In the genomic region with DNA sequence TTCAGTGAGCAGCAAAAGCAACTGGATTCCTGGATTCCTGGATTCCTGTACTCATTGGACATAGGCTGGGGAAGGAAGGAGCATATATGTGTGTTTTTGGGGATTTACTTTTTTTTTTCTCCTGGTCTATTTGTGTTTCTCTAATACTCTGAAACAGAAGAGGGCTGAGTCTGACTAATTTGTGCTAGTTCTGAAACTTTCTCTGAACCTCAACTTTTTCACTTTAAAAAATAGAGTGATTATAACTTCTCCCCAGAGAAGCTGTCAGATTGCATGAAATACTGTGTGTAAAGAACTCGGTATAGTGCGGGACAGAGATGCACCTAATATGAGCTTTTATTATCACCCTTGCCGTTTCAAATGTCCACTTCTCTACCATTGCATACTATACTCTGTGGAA, we compare ENCODE assay signal across 1 cellular context.
TF ChIP-seq lines count a peak whose summit lies in the region.

No MANE protein-coding gene starts in this region.

TF ChIP-seq in K562, 482 proteins besides CTCF, POLR2A, EP300 and RAD21 (continued from another document):
- TF ChIP-seq, protein P1, sequence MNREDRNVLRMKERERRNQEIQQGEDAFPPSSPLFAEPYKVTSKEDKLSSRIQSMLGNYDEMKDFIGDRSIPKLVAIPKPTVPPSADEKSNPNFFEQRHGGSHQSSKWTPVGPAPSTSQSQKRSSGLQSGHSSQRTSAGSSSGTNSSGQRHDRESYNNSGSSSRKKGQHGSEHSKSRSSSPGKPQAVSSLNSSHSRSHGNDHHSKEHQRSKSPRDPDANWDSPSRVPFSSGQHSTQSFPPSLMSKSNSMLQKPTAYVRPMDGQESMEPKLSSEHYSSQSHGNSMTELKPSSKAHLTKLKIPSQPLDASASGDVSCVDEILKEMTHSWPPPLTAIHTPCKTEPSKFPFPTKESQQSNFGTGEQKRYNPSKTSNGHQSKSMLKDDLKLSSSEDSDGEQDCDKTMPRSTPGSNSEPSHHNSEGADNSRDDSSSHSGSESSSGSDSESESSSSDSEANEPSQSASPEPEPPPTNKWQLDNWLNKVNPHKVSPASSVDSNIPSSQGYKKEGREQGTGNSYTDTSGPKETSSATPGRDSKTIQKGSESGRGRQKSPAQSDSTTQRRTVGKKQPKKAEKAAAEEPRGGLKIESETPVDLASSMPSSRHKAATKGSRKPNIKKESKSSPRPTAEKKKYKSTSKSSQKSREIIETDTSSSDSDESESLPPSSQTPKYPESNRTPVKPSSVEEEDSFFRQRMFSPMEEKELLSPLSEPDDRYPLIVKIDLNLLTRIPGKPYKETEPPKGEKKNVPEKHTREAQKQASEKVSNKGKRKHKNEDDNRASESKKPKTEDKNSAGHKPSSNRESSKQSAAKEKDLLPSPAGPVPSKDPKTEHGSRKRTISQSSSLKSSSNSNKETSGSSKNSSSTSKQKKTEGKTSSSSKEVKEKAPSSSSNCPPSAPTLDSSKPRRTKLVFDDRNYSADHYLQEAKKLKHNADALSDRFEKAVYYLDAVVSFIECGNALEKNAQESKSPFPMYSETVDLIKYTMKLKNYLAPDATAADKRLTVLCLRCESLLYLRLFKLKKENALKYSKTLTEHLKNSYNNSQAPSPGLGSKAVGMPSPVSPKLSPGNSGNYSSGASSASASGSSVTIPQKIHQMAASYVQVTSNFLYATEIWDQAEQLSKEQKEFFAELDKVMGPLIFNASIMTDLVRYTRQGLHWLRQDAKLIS (CRISPR knock-in tag; IDR thresholded peaks at IDR 0.05), result no peak
- TF ChIP-seq HNRNPLL (IDR thresholded peaks at IDR 0.05; ENCODE audit: low read depth, low read length, poor library complexity, severe bottlenecking) (no peak), SMAD3 (CRISPR knock-in tag; conservative IDR thresholded peaks at IDR 0.05) (no peak), DPF2 (IDR thresholded peaks at IDR 0.05) (no peak), ZNF140 (CRISPR knock-in tag; IDR thresholded peaks at IDR 0.05) (no peak), ZFP1 (CRISPR knock-in tag; IDR thresholded peaks at IDR 0.05) (no peak), ZNF143 (CRISPR knock-in tag; IDR thresholded peaks at IDR 0.05) (no peak), ADNP (tag; IDR thresholded peaks at IDR 0.05) (no peak), NELFE (IDR thresholded peaks at IDR 0.05; ENCODE audit: insufficient read depth, insufficient read length) (no peak), ZNF57 (CRISPR knock-in tag; IDR thresholded peaks at IDR 0.05) (no peak)
- TF ChIP-seq, protein P2, sequence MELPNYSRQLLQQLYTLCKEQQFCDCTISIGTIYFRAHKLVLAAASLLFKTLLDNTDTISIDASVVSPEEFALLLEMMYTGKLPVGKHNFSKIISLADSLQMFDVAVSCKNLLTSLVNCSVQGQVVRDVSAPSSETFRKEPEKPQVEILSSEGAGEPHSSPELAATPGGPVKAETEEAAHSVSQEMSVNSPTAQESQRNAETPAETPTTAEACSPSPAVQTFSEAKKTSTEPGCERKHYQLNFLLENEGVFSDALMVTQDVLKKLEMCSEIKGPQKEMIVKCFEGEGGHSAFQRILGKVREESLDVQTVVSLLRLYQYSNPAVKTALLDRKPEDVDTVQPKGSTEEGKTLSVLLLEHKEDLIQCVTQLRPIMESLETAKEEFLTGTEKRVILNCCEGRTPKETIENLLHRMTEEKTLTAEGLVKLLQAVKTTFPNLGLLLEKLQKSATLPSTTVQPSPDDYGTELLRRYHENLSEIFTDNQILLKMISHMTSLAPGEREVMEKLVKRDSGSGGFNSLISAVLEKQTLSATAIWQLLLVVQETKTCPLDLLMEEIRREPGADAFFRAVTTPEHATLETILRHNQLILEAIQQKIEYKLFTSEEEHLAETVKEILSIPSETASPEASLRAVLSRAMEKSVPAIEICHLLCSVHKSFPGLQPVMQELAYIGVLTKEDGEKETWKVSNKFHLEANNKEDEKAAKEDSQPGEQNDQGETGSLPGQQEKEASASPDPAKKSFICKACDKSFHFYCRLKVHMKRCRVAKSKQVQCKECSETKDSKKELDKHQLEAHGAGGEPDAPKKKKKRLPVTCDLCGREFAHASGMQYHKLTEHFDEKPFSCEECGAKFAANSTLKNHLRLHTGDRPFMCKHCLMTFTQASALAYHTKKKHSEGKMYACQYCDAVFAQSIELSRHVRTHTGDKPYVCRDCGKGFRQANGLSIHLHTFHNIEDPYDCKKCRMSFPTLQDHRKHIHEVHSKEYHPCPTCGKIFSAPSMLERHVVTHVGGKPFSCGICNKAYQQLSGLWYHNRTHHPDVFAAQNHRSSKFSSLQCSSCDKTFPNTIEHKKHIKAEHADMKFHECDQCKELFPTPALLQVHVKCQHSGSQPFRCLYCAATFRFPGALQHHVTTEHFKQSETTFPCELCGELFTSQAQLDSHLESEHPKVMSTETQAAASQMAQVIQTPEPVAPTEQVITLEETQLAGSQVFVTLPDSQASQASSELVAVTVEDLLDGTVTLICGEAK (IDR thresholded peaks at IDR 0.05), result no peak
- TF ChIP-seq, protein P2 (CRISPR knock-in tag; IDR thresholded peaks at IDR 0.05), result no peak
- TF ChIP-seq, protein P3, sequence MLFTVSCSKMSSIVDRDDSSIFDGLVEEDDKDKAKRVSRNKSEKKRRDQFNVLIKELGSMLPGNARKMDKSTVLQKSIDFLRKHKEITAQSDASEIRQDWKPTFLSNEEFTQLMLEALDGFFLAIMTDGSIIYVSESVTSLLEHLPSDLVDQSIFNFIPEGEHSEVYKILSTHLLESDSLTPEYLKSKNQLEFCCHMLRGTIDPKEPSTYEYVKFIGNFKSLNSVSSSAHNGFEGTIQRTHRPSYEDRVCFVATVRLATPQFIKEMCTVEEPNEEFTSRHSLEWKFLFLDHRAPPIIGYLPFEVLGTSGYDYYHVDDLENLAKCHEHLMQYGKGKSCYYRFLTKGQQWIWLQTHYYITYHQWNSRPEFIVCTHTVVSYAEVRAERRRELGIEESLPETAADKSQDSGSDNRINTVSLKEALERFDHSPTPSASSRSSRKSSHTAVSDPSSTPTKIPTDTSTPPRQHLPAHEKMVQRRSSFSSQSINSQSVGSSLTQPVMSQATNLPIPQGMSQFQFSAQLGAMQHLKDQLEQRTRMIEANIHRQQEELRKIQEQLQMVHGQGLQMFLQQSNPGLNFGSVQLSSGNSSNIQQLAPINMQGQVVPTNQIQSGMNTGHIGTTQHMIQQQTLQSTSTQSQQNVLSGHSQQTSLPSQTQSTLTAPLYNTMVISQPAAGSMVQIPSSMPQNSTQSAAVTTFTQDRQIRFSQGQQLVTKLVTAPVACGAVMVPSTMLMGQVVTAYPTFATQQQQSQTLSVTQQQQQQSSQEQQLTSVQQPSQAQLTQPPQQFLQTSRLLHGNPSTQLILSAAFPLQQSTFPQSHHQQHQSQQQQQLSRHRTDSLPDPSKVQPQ (CRISPR knock-in tag; IDR thresholded peaks at IDR 0.05; ENCODE audit: borderline replicate concordance), result no peak
TF ChIP-seq in K562: peak in this region for 0.
